8 cellular contexts compared by ENCODE assay signal in the genomic region with DNA sequence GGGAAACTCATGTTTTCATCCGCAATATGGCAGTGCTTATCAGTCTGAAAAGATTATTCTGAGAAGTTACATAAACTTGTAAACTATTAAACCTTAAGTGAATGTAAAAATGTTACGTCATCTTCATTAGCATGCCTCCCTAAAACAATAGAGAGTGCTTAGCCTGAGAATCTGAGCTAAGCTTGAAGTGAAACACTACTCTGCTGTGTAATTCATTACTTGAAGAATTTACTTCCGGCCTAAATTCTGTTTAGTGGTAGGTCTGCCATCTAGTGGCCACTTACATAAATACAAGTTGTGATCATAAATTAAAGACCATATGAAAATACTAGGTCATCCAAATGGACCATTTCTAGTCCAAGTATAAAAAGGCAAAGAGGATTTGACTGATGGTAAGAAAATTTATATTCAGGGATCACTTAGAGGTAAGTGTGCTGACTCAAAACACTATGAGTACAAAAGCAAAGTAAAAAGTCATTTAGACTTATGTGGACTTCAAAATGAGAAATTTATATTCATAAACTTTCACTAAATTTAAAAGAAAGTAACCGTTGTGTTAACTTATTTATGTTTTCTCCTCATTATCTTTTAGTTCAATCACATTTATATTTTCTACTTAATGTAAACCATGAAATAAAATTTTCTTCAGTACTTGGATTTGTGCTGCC.
DNase-seq lines count a peak whose midpoint lies in the region; ATAC-seq and TF ChIP-seq lines count a peak whose summit lies in the region.

No MANE protein-coding gene starts in this region.

- intact Hi-C loops in activated CD8-positive, alpha-beta T cell treated with anti-CD3 and anti-CD28 coated beads for 36 hours (cut with micrococcal nuclease), result no loop called here
- intact Hi-C loops in Right ventricle myocardium superior (cut with DNase I), result no loop called here
- intact Hi-C loops in activated CD4-positive, alpha-beta memory T cell treated with anti-CD3 and anti-CD28 coated beads for 36 hours (cut with micrococcal nuclease), result loop anchor here (1.0 to 5.0 kb wide), 2 partner anchors 751 to 1342 kb away; no protein-coding TSS in a partner anchor

- no peak overlapping the region for H3K4me3 Mint-ChIP-seq in activated CD8-positive, alpha-beta T cell treated with anti-CD3 and anti-CD28 coated beads for 36 hours
- no peak overlapping the region for H3K4me3 Mint-ChIP-seq in activated CD4-positive, alpha-beta memory T cell treated with anti-CD3 and anti-CD28 coated beads for 36 hours

- peak; percentile 4 for DNase-seq in COLO668 (lab: John Stamatoyannopoulos, UW; ENCODE audit: unreplicated experiment)
- DNase-seq in NCI-H1694 (lab: John Stamatoyannopoulos, UW), result peak; percentile 6
- DNase-seq in activated CD8-positive, alpha-beta T cell treated with anti-CD3 and anti-CD28 coated beads for 36 hours, result peak; percentile 30
- no peak for DNase-seq in Right ventricle myocardium superior
- DNase-seq in putamen (ENCODE audit: low spot score), result peak; percentile 57
- DNase-seq in activated CD4-positive, alpha-beta memory T cell treated with anti-CD3 and anti-CD28 coated beads for 36 hours, result no peak

- peak; percentile 92 for ATAC-seq in GM18858 (IDR thresholded peaks at IDR 0.05; ENCODE audit: unreplicated experiment)
- ATAC-seq in HG02970 (IDR thresholded peaks at IDR 0.05; ENCODE audit: low FRiP score, unreplicated experiment), result peak; percentile 88
- ATAC-seq in activated CD8-positive, alpha-beta T cell treated with anti-CD3 and anti-CD28 coated beads for 36 hours, result peak; percentile 74
- ATAC-seq in Right ventricle myocardium superior (ENCODE audit: poor library complexity), result peak; percentile 66

- no peak overlapping the region for H3K27ac Mint-ChIP-seq in activated CD8-positive, alpha-beta T cell treated with anti-CD3 and anti-CD28 coated beads for 36 hours
- no peak overlapping the region for H3K27ac Mint-ChIP-seq in activated CD4-positive, alpha-beta memory T cell treated with anti-CD3 and anti-CD28 coated beads for 36 hours

- H3K9me3 Mint-ChIP-seq in activated CD8-positive, alpha-beta T cell treated with anti-CD3 and anti-CD28 coated beads for 36 hours, result no peaks in the 10 kb centered on the region
- no peaks in the 10 kb centered on the region for H3K9me3 Mint-ChIP-seq in activated CD4-positive, alpha-beta memory T cell treated with anti-CD3 and anti-CD28 coated beads for 36 hours

- H3K36me3 Mint-ChIP-seq in activated CD8-positive, alpha-beta T cell treated with anti-CD3 and anti-CD28 coated beads for 36 hours (ENCODE audit: low read depth), result no peaks in the 10 kb centered on the region
- no peaks in the 10 kb centered on the region for H3K36me3 Mint-ChIP-seq in activated CD4-positive, alpha-beta memory T cell treated with anti-CD3 and anti-CD28 coated beads for 36 hours

- POLR2A ChIA-PET in activated CD8-positive, alpha-beta T cell treated with anti-CD3 and anti-CD28 coated beads for 36 hours (lab: Charles Lee), result no interaction called here
- POLR2A ChIA-PET in activated CD4-positive, alpha-beta memory T cell treated with anti-CD3 and anti-CD28 coated beads for 36 hours (lab: Charles Lee), result no interaction called here

- no peaks in the 10 kb centered on the region for H3K27me3 Mint-ChIP-seq in activated CD8-positive, alpha-beta T cell treated with anti-CD3 and anti-CD28 coated beads for 36 hours
- H3K27me3 Mint-ChIP-seq in activated CD4-positive, alpha-beta memory T cell treated with anti-CD3 and anti-CD28 coated beads for 36 hours, result no peaks in the 10 kb centered on the region

- CTCF ChIA-PET in activated CD8-positive, alpha-beta T cell treated with anti-CD3 and anti-CD28 coated beads for 36 hours (lab: Charles Lee), result interaction anchor here (0.6 to 1.7 kb wide), 4 partner anchors 9 to 40 kb away, joined by 3 to 6 read pairs (median 3); no protein-coding TSS in a partner anchor
- CTCF ChIA-PET in activated CD4-positive, alpha-beta memory T cell treated with anti-CD3 and anti-CD28 coated beads for 36 hours (lab: Charles Lee), result interaction anchor here (0.6 to 1.8 kb wide), 4 partner anchors 9 to 15 kb away, joined by 3 to 7 read pairs (median 3); no protein-coding TSS in a partner anchor

- peak; percentile 61 for TF ChIP-seq CTCF in activated CD8-positive, alpha-beta T cell treated with anti-CD3 and anti-CD28 coated beads for 36 hours (IDR thresholded peaks at IDR 0.05)

- no peaks in the 10 kb centered on the region for H3K4me1 Mint-ChIP-seq in activated CD8-positive, alpha-beta T cell treated with anti-CD3 and anti-CD28 coated beads for 36 hours (ENCODE audit: low read depth)
- H3K4me1 Mint-ChIP-seq in activated CD4-positive, alpha-beta memory T cell treated with anti-CD3 and anti-CD28 coated beads for 36 hours (ENCODE audit: low read depth), result no peaks in the 10 kb centered on the region

Comparison
In these comparisons a context has a peak if more than half of its experiments do, and no peak if none do; other contexts are left out.
1. DNase-seq: peak in COLO668 (single experiment), NCI-H1694 (single experiment), activated CD8-positive, alpha-beta T cell treated with anti-CD3 and anti-CD28 coated beads for 36 hours (single experiment) and putamen (single experiment); none in Right ventricle myocardium superior (single experiment) and activated CD4-positive, alpha-beta memory T cell treated with anti-CD3 and anti-CD28 coated beads for 36 hours (single experiment).
2. Peak in every context shown above with its lines, with median percentiles within 50 percentile points of each other: ATAC-seq.